Comparison of ENCODE assay signal across 15 cellular contexts in genomic region chr4:80199947-80200346, GRCh38. TPM values are rescaled to one million over a fixed set of nuclear protein-coding genes. Genes with fewer than 3 reads are reported as not detected.
DNase-seq lines count a peak whose midpoint lies in the region; ATAC-seq, FAIRE-seq and TF ChIP-seq lines count a peak whose summit lies in the region.
"Had no signal": no experiment of that assay in that cellular context is flagged by ENCODE, and none has a peak within 500 bp of the region (broad histone marks: within the 10 kb centered on the region; RNA-seq: fewer than 3 reads in every experiment).

No MANE protein-coding gene starts in this region.

- TF ChIP-seq POLR2A in K562 (conservative IDR thresholded peaks at IDR 0.05), result no peak

- CTCF ChIA-PET in AG04450 (lab: Charles Lee), result interaction anchor here (0.6 to 6.1 kb wide), 3 partner anchors 12 to 17 kb away, joined by 3 to 82 read pairs (median 4); no protein-coding TSS in a partner anchor
- CTCF ChIA-PET in K562 (lab: Yijun Ruan, JAX; ENCODE audit: low intra/inter-chr PET ratio), result no interaction called here

- FAIRE-seq in K562 (lab: Jason Lieb, UNC), result peak; percentile 46

- no peaks in the 10 kb centered on the region for H4K20me1 ChIP-seq in K562 (replicated peaks; ENCODE audit: control insufficient read depth, insufficient read depth, low read length)

- no peak overlapping the region for H2AFZ ChIP-seq in K562 (ENCODE audit: low read depth, low read length)
- H2AFZ ChIP-seq: GM23248 had no signal

- no peak overlapping the region for H3K4me2 ChIP-seq in K562 (ENCODE audit: insufficient read depth, low read length)
- H3K4me2 ChIP-seq: KMS-11 had no signal

- H3K9ac ChIP-seq in K562 (ENCODE audit: insufficient read depth in 1 of 2, low read depth in 2 of 2, low read length in 2 of 2), result no peak overlapping the region
- H3K9ac ChIP-seq in iPS-15b (ENCODE audit: low read depth, low read length), result no peak overlapping the region
- H3K9ac ChIP-seq: GM23248, KMS-11 had no signal

- H3K4me1 ChIP-seq in K562 (replicated peaks in 1 of 2; ENCODE audit: control insufficient read depth in 2 of 2, insufficient read depth in 2 of 2, low read length in 2 of 2) (peaks cover 0 to 2% of the 10 kb centered on the region in 2 experiments; a peak in 1 of 5 replicates), iPS-15b (ENCODE audit: control insufficient read depth, insufficient read depth, low read length) (peaks cover 4% of the 10 kb centered on the region), aorta (ENCODE audit: control insufficient read depth in 1 of 2, insufficient read depth in 2 of 2, low read length in 2 of 2) (no peaks in the 10 kb centered on the region)

- TF ChIP-seq EP300 in K562 (IDR thresholded peaks at IDR 0.05; ENCODE audit: low read length), result no peak

- DNase-seq in AG04450 (ENCODE audit: low read depth, low spot score) (no peak), GM13977 (ENCODE audit: low spot score) (peak; percentile 16), K562 (ENCODE audit: extremely low read depth in 1 of 4, low spot score in 3 of 4) (no peak), H7 (no peak), aorta (no peak)
- DNase-seq in activated CD4-positive, CD25-positive, alpha-beta regulatory T cell (lab: John Stamatoyannopoulos, UW), result no peak
- DNase-seq: CD4-positive, CD25-positive, alpha-beta regulatory T cell; GM23248; NCI-H1092 treated with DMSO at 0.1 percent for 48 hours; NCI-H2081 treated with DMSO at 0.1 percent for 48 hours; NCI-H2227 treated with DMSO at 0.1 percent for 48 hours had no signal

- H3K9me3 ChIP-seq in AG04450 (ENCODE audit: control insufficient read depth, insufficient read depth, low read length), result no peaks in the 10 kb centered on the region; the same call in 1 of the 2 replicates
- no peaks in the 10 kb centered on the region; the same call in 1 of the 2 replicates for H3K9me3 ChIP-seq in K562 (replicated peaks; ENCODE audit: control insufficient read depth, insufficient read depth, low read depth, low read length)
- H3K9me3 ChIP-seq in iPS-15b (ENCODE audit: control insufficient read depth, insufficient read depth, low read length), result no peaks in the 10 kb centered on the region
- no peaks in the 10 kb centered on the region for H3K9me3 ChIP-seq in aorta (ENCODE audit: control insufficient read depth, low read length)
- H3K9me3 ChIP-seq: SJSA1 had no signal

- TF ChIP-seq CTCF in AG04450 (IDR thresholded peaks at IDR 0.05; ENCODE audit: low read depth, low read length) (no peak), GM13977 (IDR thresholded peaks at IDR 0.05; ENCODE audit: extremely low read depth, insufficient read depth, missing control alignments) (no peak), K562 (IDR thresholded peaks at IDR 0.05 in 2 of 3, conservative IDR thresholded peaks at IDR 0.05 in 1 of 3; ENCODE audit: insufficient read depth in 2 of 3, low read depth in 1 of 3, low read length in 3 of 3) (no peak)

- H3K4me3 ChIP-seq in AG04450 (ENCODE audit: low read depth, low read length), result peak overlapping the region; percentile 43
- H3K4me3 ChIP-seq in K562, result no peak overlapping the region
- peak overlapping the region; percentile 16 for H3K4me3 ChIP-seq in iPS-15b (ENCODE audit: low read depth, low read length)
- no peak overlapping the region for H3K4me3 ChIP-seq in H7 (ENCODE audit: insufficient read depth, low read depth, low read length)
- no peak overlapping the region for H3K4me3 ChIP-seq in aorta (ENCODE audit: low read length in 2 of 2)
- H3K4me3 ChIP-seq: GM23248, SJSA1 had no signal

- no peaks in the 10 kb centered on the region for H3K9me1 ChIP-seq in K562 (ENCODE audit: control insufficient read depth, insufficient read depth, low read length)

- POLR2A ChIA-PET in AG04450 (lab: Yijun Ruan, JAX), result interaction anchor here (1.5 kb wide), 1 partner anchor 12 kb away, joined by 3 read pairs; no protein-coding TSS in a partner anchor
- POLR2A ChIA-PET in K562 (lab: Yijun Ruan, JAX), result interaction anchor here (0.7 kb wide), 1 partner anchor 184 kb away, joined by 3 read pairs; no protein-coding TSS in a partner anchor

- H3K27me3 ChIP-seq in AG04450 (ENCODE audit: control insufficient read depth, insufficient read depth, low read length) (no peaks in the 10 kb centered on the region), K562 (ENCODE audit: control insufficient read depth in 2 of 2, insufficient read depth in 2 of 2, low read length in 2 of 2) (no peaks in the 10 kb centered on the region), iPS-15b (ENCODE audit: control insufficient read depth, insufficient read depth, low read length) (peaks cover 98% of the 10 kb centered on the region), H7 (ENCODE audit: control insufficient read depth, insufficient read depth, low read length) (peaks cover 100% of the 10 kb centered on the region), aorta (ENCODE audit: control insufficient read depth in 1 of 2, insufficient read depth in 2 of 2, low read length in 1 of 2) (peaks cover 0 to 1% of the 10 kb centered on the region in 2 donors)
- H3K27me3 ChIP-seq: SJSA1 had no signal

- in situ Hi-C loops in GM13977 (cut with MboI; ENCODE audit: low pct_unique_long_range_greater_than_20kb, low sequenced_read_pairs, unreplicated experiment), result loop anchor here (25.0 kb wide), 2 partner anchors 288 to 1263 kb away; partner anchors contain the start of gene PAQR3
- in situ Hi-C loops in K562 (cut with MboI), result no loop called here

- WGBS in K562 (ENCODE audit: insufficient coverage, low coverage, missing lambda C conversion rate), result 63% methylated on average over 6 of the region's 6 CpGs
- WGBS in aorta, 2 donors, result 45 to 57% methylated on average over 6 of the region's 6 CpGs

- intact Hi-C loops in K562 (cut with micrococcal nuclease) (no loop called here), aorta (cut with DNase I) (no loop called here)

- H3K27ac ChIP-seq in AG04450 (ENCODE audit: low read depth, low read length) (no peak overlapping the region), K562 (ENCODE audit: extremely low read depth, low read depth, low read length) (no peak overlapping the region), aorta (ENCODE audit: low read depth in 1 of 2, low read length in 2 of 2) (no peak overlapping the region)
- H3K27ac ChIP-seq: GM23248, KMS-11, SJSA1 had no signal

- TF ChIP-seq RAD21 in K562 (CRISPR knock-in tag; conservative IDR thresholded peaks at IDR 0.05 in 1 of 2, IDR thresholded peaks at IDR 0.05 in 1 of 2), result no peak

- H3K36me3 ChIP-seq in K562 (ENCODE audit: control insufficient read depth, insufficient read depth, low read length) (no peaks in the 10 kb centered on the region), iPS-15b (ENCODE audit: control insufficient read depth, insufficient read depth, low read length) (no peaks in the 10 kb centered on the region), H7 (replicated peaks; ENCODE audit: control insufficient read depth, insufficient read depth, low read length) (no peaks in the 10 kb centered on the region), aorta (ENCODE audit: control insufficient read depth in 1 of 2, insufficient read depth in 2 of 2, low read length in 1 of 2) (no peaks in the 10 kb centered on the region)

- BruUV-seq in K562 (replicated peaks; lab: Mats Ljungman, UMichigan), result no TSS peak

- ATAC-seq in K562 (no peak), GM21529 (IDR thresholded peaks at IDR 0.05; ENCODE audit: unreplicated experiment) (no peak), aorta (ENCODE audit: low FRiP score) (no peak)

- H3K79me2 ChIP-seq in K562 (ENCODE audit: control insufficient read depth, insufficient read depth, low read length), result no peaks in the 10 kb centered on the region

TF ChIP-seq in K562, 482 proteins besides CTCF, POLR2A, EP300 and RAD21:
- no peak for TF ChIP-seq ZNF384 (IDR thresholded peaks at IDR 0.05; ENCODE audit: low read depth, low read length)
- no peak for TF ChIP-seq STAG1 (CRISPR knock-in tag; IDR thresholded peaks at IDR 0.05; ENCODE audit: borderline replicate concordance)
- no peak for TF ChIP-seq ATF1 (CRISPR knock-in tag; IDR thresholded peaks at IDR 0.05)
- no peak for TF ChIP-seq ATF1 (tag; IDR thresholded peaks at IDR 0.05)
- TF ChIP-seq ZC3H11A (IDR thresholded peaks at IDR 0.05; ENCODE audit: low read depth, low read length), result no peak
- no peak for TF ChIP-seq MLLT1 (IDR thresholded peaks at IDR 0.05)
- TF ChIP-seq PHF20 (IDR thresholded peaks at IDR 0.05; ENCODE audit: partially characterized antibody), result no peak
TF ChIP-seq in K562: peak in this region for 0.

RNA-seq across cellular contexts. Expression of gene PRDM8, which starts 2.6 kb away (rescaled TPM):
- polyA plus RNA-seq in AG04450 (2011; rRNA removed) (12.8 and 14.3 TPM in 2 replicates), K562 (2011; rRNA removed) (not detected in 2 replicates), K562 (2014; fragmentation: Illumina TruSeq; extraction: Trizol) (not detected in 2 replicates), K562 (2014; fragmentation: Nextera tagmentation; extraction: Ambion mirVana) (not detected), K562 (2014; rRNA removed) (not detected in 2 replicates), aorta (1 to 10 TPM in 1 of 2 donors, under 1 TPM in 1; 0.31 to 1.0 TPM)
- 9.4 and 10.9 TPM in 2 replicates for polyA minus RNA-seq in AG04450 (2011; rRNA and poly(A)+ RNA removed)
- total RNA-seq in K562 (2011; cell fraction: chromatin; rRNA removed; ENCODE audit: low replicate concordance), result not detected in 2 replicates
- total RNA-seq in K562 (2011; cell fraction: nucleolus; rRNA removed), result not detected in 2 replicates
- total RNA-seq in K562 (2011; cell fraction: nucleoplasm; rRNA removed), result not detected in 2 replicates
- total RNA-seq in K562 (2014; rRNA removed) (not detected in 2 replicates), K562 (2014; rRNA removed; fragmentation: Illumina TruSeq; extraction: Trizol) (not detected in 2 replicates), K562 (2015; rRNA removed; fragmentation: Illumina TruSeq; extraction: Trizol) (not detected in 2 replicates), K562 (2021) (0.07 and 0.40 TPM in 2 replicates), aorta (1 to 10 TPM; 3.6 to 4.8 TPM)
- polyA plus RNA-seq in K562 (2011; cell fraction: cytosol; rRNA removed), result not detected in 2 replicates
- not detected in 2 replicates for polyA plus RNA-seq in K562 (2011; cell fraction: nucleus; rRNA removed)
- not detected in 2 replicates for polyA plus RNA-seq in K562 (2012)
- polyA minus RNA-seq in K562 (2011; rRNA and poly(A)+ RNA removed), result not detected in 2 replicates
- not detected in 2 replicates for polyA minus RNA-seq in K562 (2011; cell fraction: cytosol; rRNA and poly(A)+ RNA removed)
- polyA minus RNA-seq in K562 (2011; cell fraction: nucleus; rRNA and poly(A)+ RNA removed), result not detected in 2 replicates
- total RNA-seq in H7 (2014; rRNA removed; shearing (Covaris generic)), result 0.07 TPM in 1 of 2 replicates, not detected in the other

Comparison
In these comparisons a context has a peak if more than half of its experiments do, and no peak if none do; other contexts are left out.
1. H3K4me3 ChIP-seq: peak in AG04450 (single experiment) and iPS-15b (single experiment); none in K562 (single experiment), H7 (single experiment) and aorta (0 of 2).